In the genomic region with DNA sequence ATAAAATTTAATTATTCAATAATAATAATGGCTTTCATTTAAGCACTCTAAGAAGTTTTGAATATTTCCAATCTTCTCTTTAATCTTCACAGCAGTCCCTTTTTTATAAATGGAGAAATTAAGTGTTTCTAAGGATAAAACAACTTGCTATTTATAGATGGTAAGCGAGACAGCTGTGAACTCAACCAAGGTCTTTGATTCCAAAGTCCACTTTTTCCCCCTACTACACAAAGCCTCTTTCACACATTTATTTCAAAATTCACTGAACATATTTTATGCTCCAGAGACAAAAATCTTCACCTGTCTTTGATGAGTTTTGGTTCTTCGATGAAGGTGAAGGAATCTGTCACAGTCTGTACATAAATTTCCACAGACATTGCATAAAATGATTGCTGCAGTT, we compare ENCODE assay signal across 26 cellular contexts.
"Had no signal": no experiment of that assay in that cellular context is flagged by ENCODE, and none has a peak within 500 bp of the region (broad histone marks: within the 10 kb centered on the region; RNA-seq: fewer than 3 reads in every experiment).

No MANE protein-coding gene starts in this region.

- H3K9me3 ChIP-seq: SJSA1 had no signal

- H3K4me3 ChIP-seq: SJSA1, SK-N-MC had no signal

- H3K27ac ChIP-seq: HL-60, SJSA1, SK-N-MC had no signal

- H3K27ac Mint-ChIP-seq: T-cell had no signal

- H3K4me1 Mint-ChIP-seq: T-cell had no signal

- DNase-seq: Karpas-422, KG1, MV-4-11, NCI-H1092, NCI-H1105 treated with DMSO at 0.1 percent for 48 hours, NCI-H1417 treated with DMSO at 0.1 percent for 48 hours, NCI-H146, NCI-H1694 treated with DMSO at 0.1 percent for 48 hours, NCI-H1930, NCI-H2081, NCI-H2171, NCI-H226, NCI-H446, NCI-H510A, NCI-H524 treated with DMSO at 0.1 percent for 48 hours, NCI-H69, NCI-H774, Right ventricle myocardium superior, RPMI8226, SIG-M5, SW 1271, T-cell had no signal

- H3K9me3 Mint-ChIP-seq: T-cell had no signal

- H3K4me1 ChIP-seq: SJSA1 had no signal

- H3K4me3 Mint-ChIP-seq: T-cell had no signal

- H3K27me3 ChIP-seq: SJSA1 had no signal

- H3K27me3 Mint-ChIP-seq: T-cell had no signal

- ATAC-seq: T-cell had no signal

- FAIRE-seq: RCC 7860 had no signal
